ENCODE assay signal across 1 cellular context in the genomic region with DNA sequence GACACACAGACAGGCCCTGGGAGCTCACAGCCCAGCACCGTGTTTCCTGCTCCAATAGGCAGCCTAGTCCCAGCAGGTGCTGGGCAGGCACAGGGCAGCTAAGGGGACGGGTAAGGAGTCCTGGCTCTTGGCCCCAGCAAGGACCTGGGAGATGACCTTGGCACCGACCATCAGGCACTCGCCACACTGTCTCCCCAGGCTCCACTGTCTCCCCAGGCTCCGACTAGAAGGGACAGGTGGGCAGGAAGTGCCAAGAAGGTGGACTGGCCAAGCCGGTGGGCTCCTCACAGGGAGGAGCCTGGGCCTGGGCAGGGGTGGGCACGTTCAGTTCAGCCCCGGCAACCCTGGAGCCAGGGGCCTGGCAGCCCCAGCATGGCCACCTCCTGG.
TF ChIP-seq lines count a peak whose summit lies in the region.

No MANE protein-coding gene starts in this region.

TF ChIP-seq in IMR-90, 13 proteins besides CTCF, POLR2A, EP300 and RAD21 (continued from another document):
- no peak for TF ChIP-seq MXI1 (IDR thresholded peaks at IDR 0.05; ENCODE audit: borderline replicate concordance, low read depth, low read length)
TF ChIP-seq in IMR-90: peak in this region for 0.
